In the genomic region with DNA sequence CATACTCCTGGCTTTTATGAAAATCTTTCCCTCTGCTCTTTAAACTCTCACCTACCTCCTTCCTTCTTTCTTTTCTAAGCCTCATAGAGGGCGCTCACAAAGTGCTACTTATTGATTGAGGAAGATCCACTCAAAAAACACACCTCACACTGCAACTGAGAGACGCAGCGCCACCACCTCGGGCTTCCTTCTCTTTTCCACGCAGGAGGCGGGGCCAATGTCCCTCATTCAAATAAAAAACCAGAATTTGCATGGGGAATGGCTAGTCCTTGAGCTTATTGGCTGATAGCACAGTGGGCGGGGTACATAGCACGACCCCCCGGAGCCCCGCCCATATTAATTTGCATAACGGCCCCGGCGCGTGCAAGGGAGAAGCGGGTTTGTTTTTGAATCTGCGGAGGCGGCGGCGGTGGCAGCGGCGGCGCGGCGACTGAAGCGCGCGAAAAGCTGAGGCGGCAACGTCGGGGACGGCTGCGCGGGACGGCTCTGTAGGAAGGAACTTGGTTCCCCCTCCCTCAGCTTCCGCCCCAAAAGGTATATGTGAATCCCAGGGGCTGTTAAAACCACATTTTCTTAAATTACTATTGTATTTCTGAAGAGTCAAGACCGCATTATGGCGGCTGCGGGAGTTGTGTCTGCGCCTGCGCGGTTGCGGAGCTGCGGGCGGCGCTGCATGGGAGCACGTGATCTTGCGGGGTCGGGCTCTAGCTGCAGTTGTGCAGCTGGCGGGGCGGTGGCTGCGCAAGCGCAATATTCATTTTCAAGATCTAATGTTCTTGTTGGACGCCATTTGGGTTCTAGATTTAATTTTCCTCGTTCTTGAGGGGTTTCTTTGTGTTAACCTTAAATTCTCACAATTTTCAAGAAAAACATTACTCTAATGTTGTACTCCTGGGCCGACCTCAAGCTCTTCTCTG, we compare ENCODE assay signal across 8 cellular contexts. TPM values are rescaled to one million over a fixed set of nuclear protein-coding genes. Genes with fewer than 3 reads are reported as not detected.
A peak's percentile ranks its signal among the peaks of the same experiment; 100 is the strongest.
DNase-seq lines count a peak whose midpoint lies in the region; ATAC-seq and TF ChIP-seq lines count a peak whose summit lies in the region.

A gene with protein sequence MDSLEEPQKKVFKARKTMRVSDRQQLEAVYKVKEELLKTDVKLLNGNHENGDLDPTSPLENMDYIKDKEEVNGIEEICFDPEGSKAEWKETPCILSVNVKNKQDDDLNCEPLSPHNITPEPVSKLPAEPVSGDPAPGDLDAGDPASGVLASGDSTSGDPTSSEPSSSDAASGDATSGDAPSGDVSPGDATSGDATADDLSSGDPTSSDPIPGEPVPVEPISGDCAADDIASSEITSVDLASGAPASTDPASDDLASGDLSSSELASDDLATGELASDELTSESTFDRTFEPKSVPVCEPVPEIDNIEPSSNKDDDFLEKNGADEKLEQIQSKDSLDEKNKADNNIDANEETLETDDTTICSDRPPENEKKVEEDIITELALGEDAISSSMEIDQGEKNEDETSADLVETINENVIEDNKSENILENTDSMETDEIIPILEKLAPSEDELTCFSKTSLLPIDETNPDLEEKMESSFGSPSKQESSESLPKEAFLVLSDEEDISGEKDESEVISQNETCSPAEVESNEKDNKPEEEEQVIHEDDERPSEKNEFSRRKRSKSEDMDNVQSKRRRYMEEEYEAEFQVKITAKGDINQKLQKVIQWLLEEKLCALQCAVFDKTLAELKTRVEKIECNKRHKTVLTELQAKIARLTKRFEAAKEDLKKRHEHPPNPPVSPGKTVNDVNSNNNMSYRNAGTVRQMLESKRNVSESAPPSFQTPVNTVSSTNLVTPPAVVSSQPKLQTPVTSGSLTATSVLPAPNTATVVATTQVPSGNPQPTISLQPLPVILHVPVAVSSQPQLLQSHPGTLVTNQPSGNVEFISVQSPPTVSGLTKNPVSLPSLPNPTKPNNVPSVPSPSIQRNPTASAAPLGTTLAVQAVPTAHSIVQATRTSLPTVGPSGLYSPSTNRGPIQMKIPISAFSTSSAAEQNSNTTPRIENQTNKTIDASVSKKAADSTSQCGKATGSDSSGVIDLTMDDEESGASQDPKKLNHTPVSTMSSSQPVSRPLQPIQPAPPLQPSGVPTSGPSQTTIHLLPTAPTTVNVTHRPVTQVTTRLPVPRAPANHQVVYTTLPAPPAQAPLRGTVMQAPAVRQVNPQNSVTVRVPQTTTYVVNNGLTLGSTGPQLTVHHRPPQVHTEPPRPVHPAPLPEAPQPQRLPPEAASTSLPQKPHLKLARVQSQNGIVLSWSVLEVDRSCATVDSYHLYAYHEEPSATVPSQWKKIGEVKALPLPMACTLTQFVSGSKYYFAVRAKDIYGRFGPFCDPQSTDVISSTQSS (plus strand): TSS at position 389 of the 917 bp plus-strand sequence. CDS start 58,234 bp downstream, outside the sequence.

- H3K9me3 ChIP-seq in heart right ventricle (peaks cover 0 to 7% (median 0%) of the 10 kb centered on the region in 11 donors), upper lobe of left lung (no peaks in the 10 kb centered on the region)

- H3K36me3 ChIP-seq in heart right ventricle (peaks cover 0 to 17% (median 0%) of the 10 kb centered on the region in 9 donors), upper lobe of left lung (no peaks in the 10 kb centered on the region)

- 1% methylated on average over 55 of the region's 55 CpGs for WGBS in heart right ventricle, 2 donors
- WGBS in upper lobe of left lung, 2 donors = 0 to 1% methylated on average over 55 of the region's 55 CpGs

- TF ChIP-seq CTCF in GM12865 (IDR thresholded peaks at IDR 0.05; ENCODE audit: insufficient read depth, low read depth, low read length, missing control alignments) = peak; percentile 21
- TF ChIP-seq CTCF in heart right ventricle (IDR thresholded peaks at IDR 0.05) = peak in 4 of 9 donors; percentile 36 to 61 (median 56)
- TF ChIP-seq CTCF in upper lobe of left lung (IDR thresholded peaks at IDR 0.05) = peak in 1 of 6 experiments; percentile 18

- H3K27me3 ChIP-seq in heart right ventricle (no peaks in the 10 kb centered on the region), upper lobe of left lung (no peaks in the 10 kb centered on the region)

- TF ChIP-seq EP300 in upper lobe of left lung (IDR thresholded peaks at IDR 0.05) = peak in 1 of 4 donors; percentile 2

- H3K27ac ChIP-seq in heart right ventricle (peak within 1 kb of the TSS; percentile 82 to 99 (median 96)), upper lobe of left lung (peak within 1 kb of the TSS; percentile 96 to 99 (median 97))

- H3K4me3 ChIP-seq in GM12865 (ENCODE audit: low read depth, low read length) = peak within 1 kb of the TSS; percentile 91
- H3K4me3 ChIP-seq in heart right ventricle = peak within 1 kb of the TSS; percentile 26 to 83 (median 72)
- H3K4me3 ChIP-seq in upper lobe of left lung = peak within 1 kb of the TSS; percentile 38 to 86 (median 59)

- intact Hi-C loops in T-helper 1 cell treated with Interleukin-12 subunit alpha and Interleukin-12 subunit beta and Interleukin-4 antibody, amounts not matched to agents 30 ng/mL and 1 ng/mL, for 36 hours (cut with micrococcal nuclease) = loop anchor here (1.0 to 2.0 kb wide), 15 partner anchors 20 to 1640 kb away; partner anchors contain the start of genes ARHGDIB, C12orf60 and WBP11
- intact Hi-C loops in heart right ventricle (cut with DNase I) (loop anchor here in 8 of 10 donors (1.0 to 10.0 kb wide), 14 partner anchors 20 to 407 kb away; partner anchors contain the start of gene PLBD1 (in 1 of the 8)), posterior cingulate gyrus (cut with DNase I) (loop anchor here (1.0 to 5.0 kb wide), 3 partner anchors 52 to 128 kb away; no protein-coding TSS in a partner anchor)

- peaks cover 0 to 24% (median 8%) of the 10 kb centered on the region in 9 donors for H3K4me1 ChIP-seq in heart right ventricle
- peaks cover 5 to 15% (median 11%) of the 10 kb centered on the region in 4 donors for H3K4me1 ChIP-seq in upper lobe of left lung

- DNase-seq in GM12865 (ENCODE audit: low read depth) (peak; percentile 98), NCI-H1417 treated with DMSO at 0.1 percent for 48 hours (lab: John Stamatoyannopoulos, UW) (peak; percentile 87), amniotic epithelial cell (ENCODE audit: low read depth) (peak; percentile 97), heart right ventricle (peak; percentile 94 to 97), posterior cingulate gyrus (peak; percentile 83 to 98 (median 91)), upper lobe of left lung (peak; percentile 98)

- peak; percentile 80 for ATAC-seq in HG02642 (IDR thresholded peaks at IDR 0.05; ENCODE audit: poor library complexity, unreplicated experiment)
- peak; percentile 97 to 99 (median 98) for ATAC-seq in heart right ventricle
- ATAC-seq in upper lobe of left lung (ENCODE audit: low FRiP score in 2 of 2) = peak; percentile 98 to 99

- peak in 3 of 4 donors; percentile 72 to 93 (median 80) for TF ChIP-seq POLR2A in upper lobe of left lung (IDR thresholded peaks at IDR 0.05)

RNA-seq across cellular contexts. Expression of the gene that starts here (rescaled TPM):
- total RNA-seq in T-helper 1 cell treated with Interleukin-12 subunit alpha and Interleukin-12 subunit beta and Interleukin-4 antibody, amounts not matched to agents 30 ng/mL and 1 ng/mL, for 36 hours = 104 and 105 TPM in 2 replicates
- total RNA-seq in heart right ventricle = 10 to 100 TPM; 37.9 to 85.8 (median 67.3) TPM
- polyA plus RNA-seq in heart right ventricle = 10 to 100 TPM in 1 of 2 donors, 1 to 10 TPM in 1; 4.0 to 13.4 TPM
- 10 to 100 TPM; 20.5 to 65.5 (median 55.9) TPM for total RNA-seq in upper lobe of left lung

Comparison
In these comparisons a context has a peak if more than half of its experiments do, and no peak if none do; other contexts are left out.
1. Peak in every context shown above with its lines: DNase-seq, ATAC-seq, H3K4me3 ChIP-seq and H3K27ac ChIP-seq.